Comparison of ENCODE assay signal across 20 cellular contexts in the genomic region with DNA sequence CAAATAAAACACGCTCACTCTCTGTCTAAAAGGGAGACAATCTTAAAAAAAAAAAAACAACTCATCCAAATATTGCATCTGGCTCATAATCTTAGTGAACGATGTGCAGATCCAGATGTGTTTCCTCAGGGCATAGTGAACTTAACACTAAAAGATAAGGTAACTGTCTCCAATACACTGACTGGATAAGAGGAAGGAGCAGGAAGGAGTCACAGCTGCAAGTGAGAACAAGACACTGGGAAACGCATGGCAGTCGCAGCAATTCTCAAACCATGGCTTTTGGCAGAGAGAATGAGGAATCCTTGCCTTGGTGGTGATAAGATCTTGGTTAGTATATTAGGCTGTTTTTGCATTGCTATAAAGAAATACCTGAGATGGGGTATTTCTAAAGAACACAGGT. TPM values are rescaled to one million over a fixed set of nuclear protein-coding genes. Genes with fewer than 3 reads are reported as not detected.
DNase-seq lines count a peak whose midpoint lies in the region; ATAC-seq, FAIRE-seq and TF ChIP-seq lines count a peak whose summit lies in the region.
"Had no signal": no experiment of that assay in that cellular context is flagged by ENCODE, and none has a peak within 500 bp of the region (broad histone marks: within the 10 kb centered on the region; RNA-seq: fewer than 3 reads in every experiment).

No MANE protein-coding gene starts in this region.

- no peak overlapping the region for H3K23ac ChIP-seq in mesendoderm (ENCODE audit: low read length)

- H3K27ac Mint-ChIP-seq in neural progenitor cell (no peak overlapping the region), endodermal cell (no peak overlapping the region)
- H3K27ac Mint-ChIP-seq: B cell; CD8-positive, alpha-beta T cell; HFFc6; IgD-negative memory B cell had no signal

- H3K27me3 ChIP-seq in Loucy (ENCODE audit: insufficient read depth, low read length, poor library complexity, severe bottlenecking) = no peaks in the 10 kb centered on the region
- no peaks in the 10 kb centered on the region for H3K27me3 ChIP-seq in mesendoderm (ENCODE audit: insufficient read depth, low read length, poor library complexity)
- H3K27me3 ChIP-seq in neural progenitor cell = no peaks in the 10 kb centered on the region
- H3K27me3 ChIP-seq in endodermal cell (ENCODE audit: control insufficient read depth, insufficient read depth, low read length, poor library complexity, severe bottlenecking) = no peaks in the 10 kb centered on the region
- H3K27me3 ChIP-seq: BLaER1 treated with 17β-estradiol and CSF1 and Interleukin-3, amounts not matched to agents 10 nM and 100 nM had no signal

- H3K4ac ChIP-seq in mesendoderm (ENCODE audit: low read depth, low read length) = no peak overlapping the region

- H3K9me3 ChIP-seq in Loucy (ENCODE audit: insufficient read depth, low read depth, low read length) (no peaks in the 10 kb centered on the region), neural progenitor cell (ENCODE audit: low read depth) (no peaks in the 10 kb centered on the region), endodermal cell (ENCODE audit: control insufficient read depth, low read length) (no peaks in the 10 kb centered on the region)
- H3K9me3 ChIP-seq: BLaER1 treated with 17β-estradiol and CSF1 and Interleukin-3, amounts not matched to agents 10 nM and 100 nM had no signal

- no peak overlapping the region for H3K4me3 Mint-ChIP-seq in neural progenitor cell
- H3K4me3 Mint-ChIP-seq in endodermal cell = no peak overlapping the region
- H3K4me3 Mint-ChIP-seq: B cell; CD8-positive, alpha-beta T cell; HFFc6; IgD-negative memory B cell had no signal

- H3K4me2 ChIP-seq in Loucy (ENCODE audit: low read depth, low read length, poor library complexity, severe bottlenecking) = no peak overlapping the region
- H3K4me2 ChIP-seq in mesendoderm (ENCODE audit: low read length) = no peak overlapping the region
- H3K4me2 ChIP-seq in neural progenitor cell = no peak overlapping the region
- H3K4me2 ChIP-seq: BLaER1 treated with 17β-estradiol and CSF1 and Interleukin-3, amounts not matched to agents 10 nM and 100 nM had no signal

- H3K79me2 ChIP-seq in Loucy (ENCODE audit: insufficient read depth, low read length) (no peaks in the 10 kb centered on the region), mesendoderm (ENCODE audit: control insufficient read depth, insufficient read depth, low read length) (no peaks in the 10 kb centered on the region), neural progenitor cell (ENCODE audit: low read depth) (no peaks in the 10 kb centered on the region)

- H2AK5ac ChIP-seq in mesendoderm (ENCODE audit: low read length) = no peak overlapping the region

- no peaks in the 10 kb centered on the region for H3K79me1 ChIP-seq in mesendoderm (ENCODE audit: low read length)

- H3F3A ChIP-seq in Loucy (ENCODE audit: low read depth) = no peaks in the 10 kb centered on the region
- no peaks in the 10 kb centered on the region for H3F3A ChIP-seq in neural progenitor cell (ENCODE audit: low read depth)

- FAIRE-seq in GM12892 (lab: Jason Lieb, UNC) = peak; percentile 33
- FAIRE-seq: G401.6, H54, HTR-8/SVneo had no signal

- no peak overlapping the region for H3K18ac ChIP-seq in mesendoderm (ENCODE audit: low read length)

- TF ChIP-seq POLR2A in GM12892 (IDR thresholded peaks at IDR 0.05; ENCODE audit: low read depth, low read length) = no peak

- no peaks in the 10 kb centered on the region for H3K9me2 ChIP-seq in Loucy (replicated peaks; ENCODE audit: low read depth, low read length)

- no peaks in the 10 kb centered on the region for H3K9me3 Mint-ChIP-seq in neural progenitor cell
- peaks cover 2% of the 10 kb centered on the region for H3K9me3 Mint-ChIP-seq in endodermal cell
- H3K9me3 Mint-ChIP-seq: CD8-positive, alpha-beta T cell; HFFc6; IgD-negative memory B cell had no signal

- DNase-seq in GM12892 (ENCODE audit: insufficient read length) (no peak), mesendoderm (peak; percentile 62), neural progenitor cell (ENCODE audit: low spot score) (no peak), endodermal cell (no peak), HuH-7.5 (ENCODE audit: low spot score) (no peak)
- DNase-seq in activated naive CD4-positive, alpha-beta T cell treated with anti-CD3 and anti-CD28 coated beads, Interleukin-2, amount 50 U/mL, for 16 hours = no peak
- no peak for DNase-seq in stimulated activated naive CD8-positive, alpha-beta T cell treated with anti-CD3 and anti-CD28 coated beads, Interleukin-15, Interleukin-2, amounts not matched to agents 100 U/mL and 50 U/mL, for 24 hours
- DNase-seq: CD8-positive, alpha-beta T cell; DMS 273 treated with DMSO at 0.1 percent for 48 hours; DMS53; HFFc6; KG1 had no signal

- no CpG with 5 or more reads among the region's 4 CpGs for WGBS in mesendoderm (ENCODE audit: extremely low coverage, insufficient coverage, low lambda C conversion rate)
- WGBS in endodermal cell (ENCODE audit: insufficient coverage in 1 of 2, insufficient read length in 1 of 2), 2 experiments = 96 to 100% methylated on average over 3 to 4 of the region's 4 CpGs

- H3K36me3 Mint-ChIP-seq in neural progenitor cell = no peaks in the 10 kb centered on the region
- H3K36me3 Mint-ChIP-seq in endodermal cell (ENCODE audit: low read depth) = no peaks in the 10 kb centered on the region
- H3K36me3 Mint-ChIP-seq: CD8-positive, alpha-beta T cell; IgD-negative memory B cell had no signal

- no peaks in the 10 kb centered on the region for H4K20me1 ChIP-seq in Loucy (ENCODE audit: insufficient read depth, low read length, poor library complexity, severe bottlenecking)
- no peaks in the 10 kb centered on the region for H4K20me1 ChIP-seq in neural progenitor cell (ENCODE audit: low read depth)
- H4K20me1 ChIP-seq: BLaER1 treated with 17β-estradiol and CSF1 and Interleukin-3, amounts not matched to agents 10 nM and 100 nM had no signal

- no peaks in the 10 kb centered on the region for H3K27me3 Mint-ChIP-seq in neural progenitor cell (ENCODE audit: insufficient read depth, low read depth)
- peaks cover 6% of the 10 kb centered on the region for H3K27me3 Mint-ChIP-seq in endodermal cell (ENCODE audit: insufficient read depth)

- no peak for ATAC-seq in stimulated activated naive CD8-positive, alpha-beta T cell treated with anti-CD3 and anti-CD28 coated beads, Interleukin-15, Interleukin-2, amounts not matched to agents 100 U/mL and 50 U/mL, for 24 hours
- ATAC-seq: CD8-positive, alpha-beta T cell; HCT116 had no signal

- no peak overlapping the region for H3K9ac ChIP-seq in Loucy (ENCODE audit: low read depth, low read length, poor library complexity, severe bottlenecking)
- H3K9ac ChIP-seq in mesendoderm (ENCODE audit: low read length) = no peak overlapping the region
- no peak overlapping the region for H3K9ac ChIP-seq in neural progenitor cell
- H3K9ac ChIP-seq in endodermal cell (ENCODE audit: extremely low read depth, low read length, poor library complexity, severe bottlenecking) = no peak overlapping the region
- H3K9ac ChIP-seq: BLaER1 treated with 17β-estradiol and CSF1 and Interleukin-3, amounts not matched to agents 10 nM and 100 nM had no signal

- H2AFZ ChIP-seq in Loucy (ENCODE audit: low read length) (peak overlapping the region; percentile 48; the same call in 1 of the 2 replicates), neural progenitor cell (replicated peaks) (peak overlapping the region; percentile 42)

- H3K4me3 ChIP-seq in Loucy (ENCODE audit: low read length, poor library complexity, severe bottlenecking) (no peak overlapping the region), mesendoderm (ENCODE audit: low read length) (no peak overlapping the region), neural progenitor cell (no peak overlapping the region), endodermal cell (ENCODE audit: low read length) (no peak overlapping the region)
- H3K4me3 ChIP-seq: BLaER1 treated with 17β-estradiol and CSF1 and Interleukin-3, amounts not matched to agents 10 nM and 100 nM had no signal

- H3K4me1 Mint-ChIP-seq in neural progenitor cell (no peaks in the 10 kb centered on the region), endodermal cell (peaks cover 7% of the 10 kb centered on the region)
- H3K4me1 Mint-ChIP-seq: B cell, IgD-negative memory B cell had no signal

- no peak overlapping the region for H2BK15ac ChIP-seq in mesendoderm (replicated peaks; ENCODE audit: low read depth)

- no peak overlapping the region for H2BK5ac ChIP-seq in mesendoderm (ENCODE audit: low read length)

- H4K8ac ChIP-seq in mesendoderm (ENCODE audit: low read depth, low read length) = no peak overlapping the region

- H2BK120ac ChIP-seq in mesendoderm (ENCODE audit: low read depth, low read length) = no peak overlapping the region

- H3K4me1 ChIP-seq in Loucy (ENCODE audit: insufficient read depth, low read length, poor library complexity, severe bottlenecking) (peaks cover 20% of the 10 kb centered on the region), mesendoderm (ENCODE audit: control insufficient read depth, low read depth, low read length) (peaks cover 6% of the 10 kb centered on the region), neural progenitor cell (peaks cover 11% of the 10 kb centered on the region), endodermal cell (ENCODE audit: control insufficient read depth, insufficient read depth, low read length) (no peaks in the 10 kb centered on the region)
- H3K4me1 ChIP-seq: BLaER1 treated with 17β-estradiol and CSF1 and Interleukin-3, amounts not matched to agents 10 nM and 100 nM had no signal

- H3K56ac ChIP-seq in mesendoderm (ENCODE audit: low read length) = no peak overlapping the region

- no peak overlapping the region for H4K5ac ChIP-seq in mesendoderm (ENCODE audit: low read length)

- H3K36me3 ChIP-seq in Loucy (ENCODE audit: insufficient read depth, low read length) (no peaks in the 10 kb centered on the region), mesendoderm (ENCODE audit: control insufficient read depth, insufficient read depth, low read length) (no peaks in the 10 kb centered on the region), neural progenitor cell (no peaks in the 10 kb centered on the region), endodermal cell (ENCODE audit: control insufficient read depth, insufficient read depth, low read length) (no peaks in the 10 kb centered on the region)
- H3K36me3 ChIP-seq: BLaER1 treated with 17β-estradiol and CSF1 and Interleukin-3, amounts not matched to agents 10 nM and 100 nM had no signal

- H3K27ac ChIP-seq in mesendoderm (ENCODE audit: low read depth, low read length) = no peak overlapping the region
- no peak overlapping the region for H3K27ac ChIP-seq in neural progenitor cell
- H3K27ac ChIP-seq in endodermal cell (ENCODE audit: low read depth, low read length) = no peak overlapping the region
- H3K27ac ChIP-seq: BLaER1 treated with 17β-estradiol and CSF1 and Interleukin-3, amounts not matched to agents 10 nM and 100 nM had no signal

- TF ChIP-seq CTCF in Loucy (conservative IDR thresholded peaks at IDR 0.05; ENCODE audit: low read length) (no peak), neural progenitor cell (IDR thresholded peaks at IDR 0.05) (no peak), endodermal cell (conservative IDR thresholded peaks at IDR 0.05) (no peak)

RNA-seq across cellular contexts. Expression of a gene that starts 9.2 kb away (rescaled TPM):
- polyA plus RNA-seq in GM12892 (2012; ENCODE audit: missing spikeins) = 683 TPM
- 577 TPM for polyA plus RNA-seq in mesendoderm (2013, experiment 1 of 2)
- polyA plus RNA-seq in mesendoderm (2013, experiment 2 of 2) = 572 TPM
- total RNA-seq in neural progenitor cell (ENCODE audit: low replicate concordance) (640 and 1,051 TPM in 2 replicates), endodermal cell (100 to 1,000 TPM; 237 to 269 TPM)
- polyA plus RNA-seq in endodermal cell (2013, experiment 1 of 2) = 364 TPM
- polyA plus RNA-seq in endodermal cell (2013, experiment 2 of 2) = 310 TPM
